In the genomic region with DNA sequence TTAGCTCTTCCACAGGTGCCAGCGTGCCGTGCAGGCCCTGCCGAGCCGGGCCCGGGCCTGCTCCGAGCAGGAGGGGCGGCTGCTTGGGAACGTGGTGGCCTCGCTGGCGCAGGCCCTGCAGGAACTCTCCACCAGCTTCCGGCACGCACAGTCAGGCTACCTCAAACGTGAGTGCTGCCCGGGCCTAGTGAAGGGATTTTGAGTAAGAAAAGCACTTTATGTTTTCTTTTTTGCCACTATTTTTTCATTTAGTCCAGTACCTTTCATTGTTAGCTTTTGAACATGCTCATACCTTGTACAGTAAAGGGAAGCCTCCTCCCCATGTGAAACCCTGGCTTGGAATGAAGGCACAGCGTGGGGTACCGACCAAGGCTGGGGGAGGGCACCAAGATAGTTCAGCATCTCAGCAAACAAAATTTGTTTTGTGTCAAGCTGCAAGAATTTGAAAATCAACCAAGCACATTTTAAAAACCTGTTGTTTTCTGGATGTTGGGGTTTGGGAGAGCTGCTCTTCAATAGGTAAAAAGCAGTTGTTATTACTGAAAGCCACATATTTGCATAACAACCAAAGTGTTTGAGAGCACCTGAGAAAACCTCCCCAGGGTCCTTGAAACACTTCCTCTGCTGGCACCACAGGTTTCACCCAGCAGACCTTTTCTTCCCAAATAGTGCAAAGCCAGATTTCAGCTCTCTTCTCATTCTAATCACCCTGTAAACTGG, we compare ENCODE assay signal across 11 cellular contexts. TPM values are rescaled to one million over a fixed set of nuclear protein-coding genes. Genes with fewer than 3 reads are reported as not detected.
DNase-seq lines count a peak whose midpoint lies in the region; ATAC-seq and TF ChIP-seq lines count a peak whose summit lies in the region.
"Had no signal": no experiment of that assay in that cellular context is flagged by ENCODE, and none has a peak within 500 bp of the region (broad histone marks: within the 10 kb centered on the region; RNA-seq: fewer than 3 reads in every experiment).

No MANE protein-coding gene starts in this region.

- H3K4me3 ChIP-seq in endodermal cell (ENCODE audit: low read length): no peak overlapping the region
- H3K4me3 ChIP-seq in prostate gland: no peak overlapping the region

- 30 to 43% methylated on average over 7 to 16 of the region's 16 CpGs for WGBS in endodermal cell (ENCODE audit: insufficient coverage in 1 of 2, insufficient read length in 1 of 2), 2 experiments
- 47% methylated on average over 16 of the region's 16 CpGs for WGBS in prostate gland

- peak; percentile 84 for DNase-seq in ELF-1 (ENCODE audit: low read depth, low spot score)
- peak; percentile 90 for DNase-seq in endodermal cell
- DNase-seq in DMS153 treated with DMSO at 0.1 percent for 48 hours (lab: John Stamatoyannopoulos, UW; ENCODE audit: unreplicated experiment): no peak
- no peak for DNase-seq in GDM1 (lab: John Stamatoyannopoulos, UW)
- DNase-seq in prostate gland (ENCODE audit: low spot score): no peak
- DNase-seq: activated CD4-positive, alpha-beta T cell treated with anti-CD3 and anti-CD28 coated beads, Interleukin-2, amount 50 U/mL, for 4 hours; BE2C; kidney glomerular epithelial cell had no signal

- TF ChIP-seq POLR2A in prostate gland (IDR thresholded peaks at IDR 0.05): no peak

- H3K4me1 Mint-ChIP-seq in endodermal cell: peaks cover 42% of the 10 kb centered on the region

- H3K27ac ChIP-seq in endodermal cell (ENCODE audit: low read depth, low read length): peak overlapping the region; percentile 34
- no peak overlapping the region for H3K27ac ChIP-seq in prostate gland

- peaks cover 16% of the 10 kb centered on the region for H3K4me1 ChIP-seq in endodermal cell (ENCODE audit: control insufficient read depth, insufficient read depth, low read length)
- no peaks in the 10 kb centered on the region for H3K4me1 ChIP-seq in prostate gland (replicated peaks)

- H3K9me3 ChIP-seq in endodermal cell (ENCODE audit: control insufficient read depth, low read length) (no peaks in the 10 kb centered on the region), prostate gland (no peaks in the 10 kb centered on the region)
- H3K9me3 ChIP-seq: BE2C had no signal

- peak overlapping the region; percentile 90 for H3K27ac Mint-ChIP-seq in endodermal cell

- TF ChIP-seq CTCF in endodermal cell (conservative IDR thresholded peaks at IDR 0.05): no peak
- no peak for TF ChIP-seq CTCF in prostate gland (IDR thresholded peaks at IDR 0.05)

- H3K36me3 ChIP-seq in endodermal cell (ENCODE audit: control insufficient read depth, insufficient read depth, low read length): peaks cover 58% of the 10 kb centered on the region
- peaks cover 0 to 6% of the 10 kb centered on the region in 2 donors for H3K36me3 ChIP-seq in prostate gland

- intact Hi-C loops in prostate gland (cut with DNase I): no loop called here

- no peaks in the 10 kb centered on the region for H3K27me3 Mint-ChIP-seq in endodermal cell (ENCODE audit: insufficient read depth)

- peak overlapping the region; percentile 16 for H3K4me3 Mint-ChIP-seq in endodermal cell

- H3K9ac ChIP-seq in endodermal cell (ENCODE audit: extremely low read depth, low read length, poor library complexity, severe bottlenecking): no peak overlapping the region

- peaks cover 42% of the 10 kb centered on the region for H3K36me3 Mint-ChIP-seq in endodermal cell (ENCODE audit: low read depth)

- ATAC-seq in GM19397 (IDR thresholded peaks at IDR 0.05; ENCODE audit: unreplicated experiment) (peak; percentile 80), HG03135 (IDR thresholded peaks at IDR 0.05; ENCODE audit: unreplicated experiment) (peak; percentile 56), HG03469 (IDR thresholded peaks at IDR 0.05; ENCODE audit: unreplicated experiment) (no peak)

- H3K27me3 ChIP-seq in endodermal cell (ENCODE audit: control insufficient read depth, insufficient read depth, low read length, poor library complexity, severe bottlenecking): no peaks in the 10 kb centered on the region
- no peaks in the 10 kb centered on the region for H3K27me3 ChIP-seq in prostate gland (replicated peaks; ENCODE audit: insufficient read depth)
- H3K27me3 ChIP-seq: BE2C had no signal

- no peaks in the 10 kb centered on the region for H3K9me3 Mint-ChIP-seq in endodermal cell

RNA-seq across cellular contexts. Expression of a gene that starts 18.4 kb away (rescaled TPM):
- total RNA-seq in endodermal cell (100 to 1,000 TPM in 1 of 2 donors, 10 to 100 TPM in 1; 91.6 to 114 TPM), prostate gland (100 to 1,000 TPM in 1 of 2 donors, 10 to 100 TPM in 1; 34.3 to 115 TPM)
- 60.9 TPM for polyA plus RNA-seq in endodermal cell (2013, experiment 1 of 2)
- polyA plus RNA-seq in endodermal cell (2013, experiment 2 of 2): 62.3 TPM

RNA-seq across cellular contexts. Expression of a gene that starts 23.2 kb away (rescaled TPM):
- total RNA-seq in endodermal cell (10 to 100 TPM; 52.9 to 72.8 TPM), prostate gland (10 to 100 TPM; 25.7 to 63.1 TPM)
- polyA plus RNA-seq in endodermal cell (2013, experiment 1 of 2): 24.1 TPM
- polyA plus RNA-seq in endodermal cell (2013, experiment 2 of 2): 22.4 TPM

Comparison
In these comparisons a context has a peak if more than half of its experiments do, and no peak if none do; other contexts are left out.
1. DNase-seq: peak in ELF-1 (single experiment) and endodermal cell (single experiment); none in DMS153 treated with DMSO at 0.1 percent for 48 hours (single experiment), GDM1 (single experiment) and prostate gland (single experiment).